Comparison of ENCODE assay signal across 25 cellular contexts in the genomic region with DNA sequence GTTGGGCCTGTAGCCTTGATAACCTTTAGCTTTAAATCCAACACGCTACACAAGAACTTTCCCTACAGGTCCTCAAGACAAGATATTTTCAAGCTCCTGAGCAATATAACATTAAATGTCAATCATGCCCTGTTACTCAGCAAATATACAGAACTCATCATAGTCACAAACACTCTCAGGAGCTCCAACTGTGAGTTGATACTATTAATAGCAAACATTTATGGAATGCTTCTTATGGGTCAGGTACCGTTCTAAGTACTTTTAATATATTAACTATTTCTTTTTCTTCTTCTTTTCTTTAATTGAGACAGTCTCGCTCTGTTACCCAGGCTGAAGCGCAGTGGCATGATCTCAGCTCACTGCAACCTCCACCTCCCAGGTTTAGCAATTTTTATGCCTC. TPM values are rescaled to one million over a fixed set of nuclear protein-coding genes. Genes with fewer than 3 reads are reported as not detected.
DNase-seq lines count a peak whose midpoint lies in the region; ATAC-seq and TF ChIP-seq lines count a peak whose summit lies in the region.
"Had no signal": no experiment of that assay in that cellular context is flagged by ENCODE, and none has a peak within 500 bp of the region (broad histone marks: within the 10 kb centered on the region; RNA-seq: fewer than 3 reads in every experiment).

No MANE protein-coding gene starts in this region.

- ATAC-seq in stimulated activated effector memory CD8-positive, alpha-beta T cell treated with anti-CD3 and anti-CD28 coated beads, Interleukin-12 subunit alpha, Interleukin-12 subunit beta, amount 100 ng/mL, for 72 hours, result no peak
- ATAC-seq: activated CD4-positive, CD25-positive, alpha-beta regulatory T cell treated with anti-CD3 and anti-CD28 coated beads, Interleukin-2, amount 50 U/mL, for 24 hours; naive thymus-derived CD8-positive, alpha-beta T cell; T-helper 17 cell had no signal

- intact Hi-C loops in thyroid gland (cut with DNase I), result no loop called here

- no peak for TF ChIP-seq CTCF in thyroid gland (IDR thresholded peaks at IDR 0.05)

- 86 to 91% methylated on average over 4 of the region's 4 CpGs for WGBS in thyroid gland, 2 donors

- H3K9me3 ChIP-seq in thyroid gland, result no peaks in the 10 kb centered on the region
- H3K9me3 ChIP-seq: HAP-1, prostate gland, SK-N-SH, suprapubic skin had no signal

- DNase-seq in activated naive CD4-positive, alpha-beta T cell (lab: John Stamatoyannopoulos, UW), result no peak
- no peak for DNase-seq in epithelial cell of prostate (ENCODE audit: low read depth, low spot score)
- peak; percentile 91 for DNase-seq in kidney tubule cell (ENCODE audit: low spot score)
- DNase-seq in thyroid gland, result no peak
- no peak for DNase-seq in NCI-H2171 treated with DMSO at 0.1 percent for 48 hours (lab: John Stamatoyannopoulos, UW)
- DNase-seq in stimulated activated effector memory CD8-positive, alpha-beta T cell treated with anti-CD3 and anti-CD28 coated beads, Interleukin-12 subunit alpha, Interleukin-12 subunit beta, amount 100 ng/mL, for 72 hours (ENCODE audit: low spot score in 2 of 2), result no peak
- DNase-seq in NK-92 treated with Interleukin-12 subunit alpha and Interleukin-12 subunit beta, amount 100 ng/mL, for 24 hours (lab: John Stamatoyannopoulos, UW), result no peak
- DNase-seq: activated CD4-positive, alpha-beta T cell treated with anti-CD3 and anti-CD28 coated beads, Interleukin-2, amount 50 U/mL, for 48 hours; activated gamma-delta T cell treated with Interleukin-2 at 50 U/mL for 16 hours; activated naive CD8-positive, alpha-beta T cell treated with anti-CD3 and anti-CD28 coated beads, Interleukin-2, amount 50 U/mL, for 24 hours; activated T-cell treated with anti-CD3 and anti-CD28 coated beads, Interleukin-2, amount 50 U/mL, for 48 hours; C1 segment of cervical spinal cord; naive thymus-derived CD8-positive, alpha-beta T cell; NCI-H1436 treated with DMSO at 0.1 percent for 48 hours; occipital lobe; SK-N-SH; small intestine; stimulated activated naive CD4-positive, alpha-beta T cell treated with Interleukin-2 at 50 U/mL for 16 hours; T-helper 17 cell had no signal

- H3K27me3 ChIP-seq in thyroid gland, result no peaks in the 10 kb centered on the region
- H3K27me3 ChIP-seq: suprapubic skin had no signal

- H3K36me3 Mint-ChIP-seq in activated naive CD4-positive, alpha-beta T cell treated with anti-CD3 and anti-CD28 coated beads, Interleukin-2, amount 50 U/mL, for 24 hours, result no peaks in the 10 kb centered on the region
- peaks cover 53% of the 10 kb centered on the region for H3K36me3 Mint-ChIP-seq in stimulated activated effector memory CD8-positive, alpha-beta T cell treated with anti-CD3 and anti-CD28 coated beads, Interleukin-12 subunit alpha, Interleukin-12 subunit beta, amount 100 ng/mL, for 72 hours

- no peaks in the 10 kb centered on the region for H3K27me3 Mint-ChIP-seq in activated naive CD4-positive, alpha-beta T cell treated with anti-CD3 and anti-CD28 coated beads, Interleukin-2, amount 50 U/mL, for 24 hours
- H3K27me3 Mint-ChIP-seq: activated naive CD8-positive, alpha-beta T cell treated with anti-CD3 and anti-CD28 coated beads, Interleukin-2, amount 50 U/mL, for 24 hours; naive thymus-derived CD8-positive, alpha-beta T cell; T-helper 17 cell had no signal

- peak overlapping the region; percentile 18 for H3K27ac Mint-ChIP-seq in activated naive CD4-positive, alpha-beta T cell treated with anti-CD3 and anti-CD28 coated beads, Interleukin-2, amount 50 U/mL, for 24 hours
- no peak overlapping the region for H3K27ac Mint-ChIP-seq in stimulated activated effector memory CD8-positive, alpha-beta T cell treated with anti-CD3 and anti-CD28 coated beads, Interleukin-12 subunit alpha, Interleukin-12 subunit beta, amount 100 ng/mL, for 72 hours
- H3K27ac Mint-ChIP-seq: activated naive CD8-positive, alpha-beta T cell treated with anti-CD3 and anti-CD28 coated beads, Interleukin-2, amount 50 U/mL, for 24 hours; naive thymus-derived CD8-positive, alpha-beta T cell; T-helper 17 cell had no signal

- H3K4me1 ChIP-seq in thyroid gland, result peaks cover 31 to 44% of the 10 kb centered on the region in 2 donors
- H3K4me1 ChIP-seq: prostate gland, suprapubic skin had no signal

- peaks cover 0 to 3% of the 10 kb centered on the region in 2 donors for H3K36me3 ChIP-seq in thyroid gland
- H3K36me3 ChIP-seq: prostate gland, suprapubic skin had no signal

- no peak for TF ChIP-seq POLR2A in thyroid gland (IDR thresholded peaks at IDR 0.05)

- H3K9me3 Mint-ChIP-seq in activated naive CD4-positive, alpha-beta T cell treated with anti-CD3 and anti-CD28 coated beads, Interleukin-2, amount 50 U/mL, for 24 hours, result no peaks in the 10 kb centered on the region
- H3K9me3 Mint-ChIP-seq in stimulated activated effector memory CD8-positive, alpha-beta T cell treated with anti-CD3 and anti-CD28 coated beads, Interleukin-12 subunit alpha, Interleukin-12 subunit beta, amount 100 ng/mL, for 72 hours, result no peaks in the 10 kb centered on the region
- H3K9me3 Mint-ChIP-seq: activated naive CD8-positive, alpha-beta T cell treated with anti-CD3 and anti-CD28 coated beads, Interleukin-2, amount 50 U/mL, for 24 hours; naive thymus-derived CD8-positive, alpha-beta T cell had no signal

- no peak overlapping the region for H3K4me3 Mint-ChIP-seq in activated naive CD4-positive, alpha-beta T cell treated with anti-CD3 and anti-CD28 coated beads, Interleukin-2, amount 50 U/mL, for 24 hours
- H3K4me3 Mint-ChIP-seq in stimulated activated effector memory CD8-positive, alpha-beta T cell treated with anti-CD3 and anti-CD28 coated beads, Interleukin-12 subunit alpha, Interleukin-12 subunit beta, amount 100 ng/mL, for 72 hours, result no peak overlapping the region
- H3K4me3 Mint-ChIP-seq: activated naive CD8-positive, alpha-beta T cell treated with anti-CD3 and anti-CD28 coated beads, Interleukin-2, amount 50 U/mL, for 24 hours; naive thymus-derived CD8-positive, alpha-beta T cell; T-helper 17 cell had no signal

- peak overlapping the region; percentile 20 for H3K27ac ChIP-seq in epithelial cell of prostate
- peak overlapping the region; percentile 69 to 79 (median 74) for H3K27ac ChIP-seq in thyroid gland
- H3K27ac ChIP-seq: 22Rv1, prostate gland, suprapubic skin had no signal

- H3K4me3 ChIP-seq in thyroid gland (replicated peaks in 1 of 3), result no peak overlapping the region
- H3K4me3 ChIP-seq: HAP-1, prostate gland, suprapubic skin had no signal

- H3K4me1 Mint-ChIP-seq in activated naive CD4-positive, alpha-beta T cell treated with anti-CD3 and anti-CD28 coated beads, Interleukin-2, amount 50 U/mL, for 24 hours, result peaks cover 38% of the 10 kb centered on the region
- peaks cover 16% of the 10 kb centered on the region for H3K4me1 Mint-ChIP-seq in stimulated activated effector memory CD8-positive, alpha-beta T cell treated with anti-CD3 and anti-CD28 coated beads, Interleukin-12 subunit alpha, Interleukin-12 subunit beta, amount 100 ng/mL, for 72 hours

RNA-seq across cellular contexts. Expression of gene EYA3, which starts 10.1 kb away (rescaled TPM):
- 10 to 100 TPM; 19.3 to 27.7 (median 20.0) TPM for total RNA-seq in thyroid gland
